11 cellular contexts compared by ENCODE assay signal in genomic region chr2:66508358-66509071, GRCh38.
DNase-seq lines count a peak whose midpoint lies in the region; ATAC-seq, FAIRE-seq and TF ChIP-seq lines count a peak whose summit lies in the region.
"Had no signal": no experiment of that assay in that cellular context is flagged by ENCODE, and none has a peak within 500 bp of the region (broad histone marks: within the 10 kb centered on the region; RNA-seq: fewer than 3 reads in every experiment).

No MANE protein-coding gene starts in this region.

- no peaks in the 10 kb centered on the region; the same call in 1 of the 2 replicates for H3K27me3 ChIP-seq in GM23338 (ENCODE audit: insufficient read depth)
- H3K27me3 ChIP-seq: gastrocnemius medialis had no signal

- peak overlapping the region; percentile 54 for H3K4me3 Mint-ChIP-seq in GM23338
- H3K4me3 Mint-ChIP-seq: T-cell had no signal

- H3K27ac Mint-ChIP-seq in GM23338: no peak overlapping the region
- H3K27ac Mint-ChIP-seq: T-cell had no signal

- no peaks in the 10 kb centered on the region; the same call in 2 of the 3 replicates for H3K9me3 Mint-ChIP-seq in GM23338

- no peak overlapping the region for H2AFZ ChIP-seq in GM23338

- DNase-seq in GM23338 (ENCODE audit: low spot score) (peak; percentile 45), left ventricle myocardium superior (no peak), retina (peak; percentile 87), GM19238 (ENCODE audit: insufficient read length, low spot score) (no peak), HPDE6-E6E7 (ENCODE audit: extremely low spot score) (no peak), D721Med (ENCODE audit: insufficient read length, low spot score) (no peak)
- no peak for DNase-seq in activated naive CD4-positive, alpha-beta T cell (lab: John Stamatoyannopoulos, UW)
- DNase-seq: gastrocnemius medialis; stimulated activated CD4-positive, alpha-beta T cell treated with anti-CD3 and anti-CD28 coated beads, Interleukin-2, amount 100 ng/mL, for 24 hours; T-cell had no signal

- no peaks in the 10 kb centered on the region for H3K36me3 Mint-ChIP-seq in GM23338 (ENCODE audit: low read depth)
- H3K36me3 Mint-ChIP-seq: T-cell had no signal

- H3F3A ChIP-seq in GM23338 (replicated peaks; ENCODE audit: low read depth): 0 out of 2 replicates have a peak, but pooled peaks cover 10% of the 10 kb centered on the region

- H3K27ac ChIP-seq in GM23338 (ENCODE audit: low read depth): 0 out of 2 replicates have a peak overlapping the region, but pooled peaks have one; percentile 3
- H3K27ac ChIP-seq: gastrocnemius medialis had no signal

- peaks cover 48% of the 10 kb centered on the region for H3K4me1 Mint-ChIP-seq in GM23338
- H3K4me1 Mint-ChIP-seq: T-cell had no signal

- no peaks in the 10 kb centered on the region for H3K36me3 ChIP-seq in GM23338 (ENCODE audit: insufficient read depth)
- H3K36me3 ChIP-seq: gastrocnemius medialis had no signal

- no peak for FAIRE-seq in D721Med (lab: Jason Lieb, UNC)

- peaks cover 3% of the 10 kb centered on the region for H3K27me3 Mint-ChIP-seq in GM23338 (ENCODE audit: insufficient read depth, low read depth, poor library complexity)

- TF ChIP-seq CTCF in GM23338 (conservative IDR thresholded peaks at IDR 0.05; ENCODE audit: low read depth in 2 of 2) (no peak), WI38 (IDR thresholded peaks at IDR 0.05; ENCODE audit: low read depth, low read length) (no peak), D721Med (IDR thresholded peaks at IDR 0.05; ENCODE audit: insufficient read depth, missing control alignments) (no peak)

- H3K79me2 ChIP-seq in GM23338 (replicated peaks; ENCODE audit: insufficient read depth): no peaks in the 10 kb centered on the region

- intact Hi-C loops in left ventricle myocardium superior (cut with micrococcal nuclease): no loop called here

- peak overlapping the region; percentile 36 for H3K4me3 ChIP-seq in GM23338
- H3K4me3 ChIP-seq in WI38 (ENCODE audit: low read depth, low read length): 0 out of 2 replicates have a peak overlapping the region, but pooled peaks have one; percentile 11
- H3K4me3 ChIP-seq: gastrocnemius medialis had no signal

- peak overlapping the region; percentile 77 for H3K4me2 ChIP-seq in GM23338

- no peaks in the 10 kb centered on the region for H3K9me2 ChIP-seq in GM23338 (ENCODE audit: insufficient read depth)

- peaks cover 56% of the 10 kb centered on the region for H3K4me1 ChIP-seq in GM23338 (ENCODE audit: insufficient read depth)

- ATAC-seq in GM23338 (peak; percentile 65), left ventricle myocardium superior (peak; percentile 27)
- ATAC-seq: T-cell had no signal

- no peaks in the 10 kb centered on the region for H4K20me1 ChIP-seq in GM23338 (replicated peaks; ENCODE audit: insufficient read depth)

TF ChIP-seq in GM23338, 12 proteins besides CTCF, POLR2A, EP300 and RAD21 (continues in another document):
- no peak for TF ChIP-seq EZH2 (IDR thresholded peaks at IDR 0.05; ENCODE audit: low read depth, unreplicated experiment)
- TF ChIP-seq JUNB (IDR thresholded peaks at IDR 0.05; ENCODE audit: unreplicated experiment): no peak
- no peak for TF ChIP-seq ETS1 (IDR thresholded peaks at IDR 0.05)
- no peak for TF ChIP-seq ZNF331 (CRISPR knock-in tag; IDR thresholded peaks at IDR 0.05; ENCODE audit: low read depth)
- no peak for TF ChIP-seq NANOG (IDR thresholded peaks at IDR 0.05; ENCODE audit: borderline replicate concordance)
- no peak for TF ChIP-seq EZH2phosphoT487 (IDR thresholded peaks at IDR 0.05; ENCODE audit: unreplicated experiment)
- TF ChIP-seq STAT1 (IDR thresholded peaks at IDR 0.05; ENCODE audit: unreplicated experiment): no peak
- no peak for TF ChIP-seq CREB1 (CRISPR knock-in tag; IDR thresholded peaks at IDR 0.05; ENCODE audit: low read depth)
- TF ChIP-seq POLR2AphosphoS5 (IDR thresholded peaks at IDR 0.05; ENCODE audit: low read depth): no peak
- no peak for TF ChIP-seq ZNF462 (CRISPR knock-in tag; IDR thresholded peaks at IDR 0.05)

Comparison
In these comparisons a context has a peak if more than half of its experiments do, and no peak if none do; other contexts are left out.
1. DNase-seq: peak in GM23338 (single experiment) and retina (single experiment); none in left ventricle myocardium superior (single experiment), GM19238 (single experiment), activated naive CD4-positive, alpha-beta T cell (0 of 4), HPDE6-E6E7 (single experiment) and D721Med (single experiment).